Comparison of ENCODE assay signal across 8 cellular contexts in genomic region chr18:8478166-8478967, GRCh38.
DNase-seq lines count a peak whose midpoint lies in the region; ATAC-seq, FAIRE-seq and TF ChIP-seq lines count a peak whose summit lies in the region.

No MANE protein-coding gene starts in this region.

- H3K9me3 ChIP-seq in SU-DHL-6 (ENCODE audit: insufficient read depth, low read length) = no peaks in the 10 kb centered on the region
- H3K9me3 ChIP-seq in iPS DF 6.9 (ENCODE audit: control insufficient read depth, insufficient read depth, low read length) = no peaks in the 10 kb centered on the region

- no peak overlapping the region for H3K4me3 ChIP-seq in SU-DHL-6 (ENCODE audit: insufficient read depth, low read length, poor library complexity, severe bottlenecking)
- H3K4me3 ChIP-seq in astrocyte of the cerebellum (ENCODE audit: low read depth, low read length) = no peak overlapping the region
- H3K4me3 ChIP-seq in iPS DF 6.9 (ENCODE audit: low read length) = no peak overlapping the region

- H4K20me1 ChIP-seq in SU-DHL-6 (ENCODE audit: low read depth, low read length) = no peaks in the 10 kb centered on the region

- H3K4me2 ChIP-seq in SU-DHL-6 (ENCODE audit: low read depth, low read length, poor library complexity, severe bottlenecking) = no peak overlapping the region

- no peak overlapping the region for H2AFZ ChIP-seq in SU-DHL-6 (ENCODE audit: low read depth, low read length, severe bottlenecking)

- H3K27ac ChIP-seq in SU-DHL-6 (ENCODE audit: low read depth, low read length) (no peak overlapping the region), iPS DF 6.9 (ENCODE audit: low read length) (no peak overlapping the region)

- peak; percentile 41 for TF ChIP-seq CTCF in SU-DHL-6 (IDR thresholded peaks at IDR 0.05; ENCODE audit: insufficient read depth, low read length, poor library complexity, severe bottlenecking)
- TF ChIP-seq CTCF in astrocyte of the cerebellum (IDR thresholded peaks at IDR 0.05; ENCODE audit: low read depth, low read length, missing control alignments) = peak; percentile 96

- peak; percentile 82 for ATAC-seq in GM19397 (IDR thresholded peaks at IDR 0.05; ENCODE audit: unreplicated experiment)

- no peaks in the 10 kb centered on the region for H3K4me1 ChIP-seq in iPS DF 6.9 (ENCODE audit: control insufficient read depth, insufficient read depth, low read length)

- H3K27me3 ChIP-seq in SU-DHL-6 (ENCODE audit: low read length) = no peaks in the 10 kb centered on the region
- H3K27me3 ChIP-seq in iPS DF 6.9 (ENCODE audit: control insufficient read depth, insufficient read depth, low read length) = no peaks in the 10 kb centered on the region

- no peaks in the 10 kb centered on the region for H3K9me2 ChIP-seq in SU-DHL-6 (replicated peaks; ENCODE audit: insufficient read depth, low read length)

- H3K36me3 ChIP-seq in SU-DHL-6 (ENCODE audit: low read length) (no peaks in the 10 kb centered on the region), iPS DF 6.9 (ENCODE audit: control insufficient read depth, insufficient read depth, low read length) (no peaks in the 10 kb centered on the region)

- H3K79me2 ChIP-seq in SU-DHL-6 (ENCODE audit: insufficient read depth, low read length) = no peaks in the 10 kb centered on the region

- no peaks in the 10 kb centered on the region for H3F3A ChIP-seq in SU-DHL-6 (ENCODE audit: insufficient read depth)

- WGBS in iPS DF 6.9 (ENCODE audit: insufficient coverage, insufficient read length) = no CpG with 5 or more reads among the region's 14 CpGs

- H3K9ac ChIP-seq in SU-DHL-6 (ENCODE audit: low read length) = no peak overlapping the region

- peak; percentile 51 for DNase-seq in COLO829 (ENCODE audit: low spot score)
- peak; percentile 65 for DNase-seq in HuH-7.5 (ENCODE audit: low spot score)
- no peak for DNase-seq in astrocyte of the cerebellum (ENCODE audit: low read depth)
- peak; percentile 67 for DNase-seq in iPS DF 6.9 (ENCODE audit: low read depth, low spot score)
- DNase-seq in stimulated activated CD4-positive, alpha-beta T cell treated with anti-CD3 and anti-CD28 coated beads, Interleukin-2, amount 100 ng/mL, for 24 hours = peak; percentile 63 to 78
- DNase-seq in RCC 7860 (ENCODE audit: low spot score) = no peak

- FAIRE-seq in RCC 7860 (lab: Jason Lieb, UNC) = no peak

- in situ Hi-C loops in astrocyte of the cerebellum (cut with HindIII; ENCODE audit: low sequenced_read_pairs) = no loop called here

Comparison
In these comparisons a context has a peak if more than half of its experiments do, and no peak if none do; other contexts are left out.
1. DNase-seq: peak in COLO829 (single experiment), HuH-7.5 (single experiment), iPS DF 6.9 (single experiment) and stimulated activated CD4-positive, alpha-beta T cell treated with anti-CD3 and anti-CD28 coated beads, Interleukin-2, amount 100 ng/mL, for 24 hours (2 of 2); none in astrocyte of the cerebellum (single experiment) and RCC 7860 (single experiment).